Comparison of ENCODE assay signal across 14 cellular contexts in the genomic region with DNA sequence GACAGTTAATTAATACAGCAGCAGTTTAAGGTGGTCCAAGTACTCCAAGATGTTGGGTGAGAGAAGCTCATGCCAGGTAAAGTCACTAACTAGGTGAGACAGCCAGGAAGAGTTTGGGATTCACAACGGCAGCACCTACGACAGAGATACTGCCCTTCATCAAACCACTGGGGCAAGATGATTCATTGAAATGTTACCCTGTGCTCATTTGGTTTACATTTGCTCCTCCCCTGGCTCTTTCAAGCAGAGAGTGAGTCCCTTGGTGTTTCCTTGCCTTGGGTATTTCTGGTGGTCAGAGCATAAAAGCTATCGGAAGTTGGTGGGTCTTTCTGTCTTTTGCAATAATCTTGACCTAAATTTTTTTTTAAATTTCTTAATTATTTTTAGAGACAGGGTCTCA. TPM values are rescaled to one million over a fixed set of nuclear protein-coding genes. Genes with fewer than 3 reads are reported as not detected.
DNase-seq lines count a peak whose midpoint lies in the region; ATAC-seq and TF ChIP-seq lines count a peak whose summit lies in the region.
"Had no signal": no experiment of that assay in that cellular context is flagged by ENCODE, and none has a peak within 500 bp of the region (broad histone marks: within the 10 kb centered on the region; RNA-seq: fewer than 3 reads in every experiment).

No MANE protein-coding gene starts in this region.

- no peak overlapping the region; the same call in 1 of the 2 replicates for H3K27ac Mint-ChIP-seq in GM23338
- no peak overlapping the region for H3K27ac Mint-ChIP-seq in CD8-positive, alpha-beta memory T cell

- H2BK5ac ChIP-seq in mesendoderm (ENCODE audit: low read length) = no peak overlapping the region

- H3K27ac ChIP-seq in GM23338 (ENCODE audit: low read depth) = no peak overlapping the region
- H3K27ac ChIP-seq in mammary epithelial cell (ENCODE audit: insufficient read depth, low read depth, low read length) = no peak overlapping the region
- no peak overlapping the region for H3K27ac ChIP-seq in mesendoderm (ENCODE audit: low read depth, low read length)
- no peak overlapping the region for H3K27ac ChIP-seq in CD8-positive, alpha-beta memory T cell (ENCODE audit: low read depth, low read length)
- H3K27ac ChIP-seq: BLaER1 had no signal

- intact Hi-C loops in mammary epithelial cell (cut with micrococcal nuclease) = no loop called here

- peak overlapping the region; percentile 1 for H3K56ac ChIP-seq in mesendoderm (ENCODE audit: low read length)

- H3K79me1 ChIP-seq in mesendoderm (ENCODE audit: low read length) = no peaks in the 10 kb centered on the region

- no peaks in the 10 kb centered on the region for H3K9me3 ChIP-seq in mammary epithelial cell (replicated peaks; ENCODE audit: insufficient read depth, low read length)
- H3K9me3 ChIP-seq in CD8-positive, alpha-beta memory T cell (ENCODE audit: low read length) = no peaks in the 10 kb centered on the region

- no peak overlapping the region for H4K5ac ChIP-seq in mesendoderm (ENCODE audit: low read length)

- WGBS in mammary epithelial cell (ENCODE audit: low coverage, missing lambda C conversion rate) = 100% methylated on average over 3 of the region's 3 CpGs
- WGBS in mesendoderm (ENCODE audit: extremely low coverage, insufficient coverage, low lambda C conversion rate) = no CpG with 5 or more reads among the region's 3 CpGs

- peaks cover 15% of the 10 kb centered on the region for H3K9me3 Mint-ChIP-seq in GM23338
- H3K9me3 Mint-ChIP-seq in CD8-positive, alpha-beta memory T cell = peaks cover 0 to 3% (median 0%) of the 10 kb centered on the region in 5 donors

- dilution Hi-C loops in mammary epithelial cell (cut with HindIII; ENCODE audit: low sequenced_read_pairs) = no loop called here

- no peaks in the 10 kb centered on the region for H3K27me3 Mint-ChIP-seq in GM23338 (ENCODE audit: insufficient read depth, low read depth, poor library complexity)
- peaks cover 13 to 35% of the 10 kb centered on the region in 2 donors for H3K27me3 Mint-ChIP-seq in CD8-positive, alpha-beta memory T cell

- H3K9ac ChIP-seq in mammary epithelial cell (ENCODE audit: insufficient read depth, low read length) (no peak overlapping the region), mesendoderm (ENCODE audit: low read length) (no peak overlapping the region)
- H3K9ac ChIP-seq: BLaER1 had no signal

- H3K27me3 ChIP-seq in GM23338 (ENCODE audit: insufficient read depth) (no peaks in the 10 kb centered on the region), mammary epithelial cell (ENCODE audit: insufficient read depth, low read length) (no peaks in the 10 kb centered on the region), mesendoderm (ENCODE audit: insufficient read depth, low read length, poor library complexity) (no peaks in the 10 kb centered on the region)
- no peaks in the 10 kb centered on the region for H3K27me3 ChIP-seq in CD8-positive, alpha-beta memory T cell (ENCODE audit: insufficient read depth, low read length, poor library complexity, severe bottlenecking)
- H3K27me3 ChIP-seq: BLaER1 had no signal

- CTCF ChIA-PET in mammary epithelial cell (lab: Charles Lee; ENCODE audit: low non-redundant PET) = no interaction called here
- CTCF ChIA-PET in CD8-positive, alpha-beta memory T cell (lab: Charles Lee) = no interaction called here

- TF ChIP-seq CTCF in GM23338 (conservative IDR thresholded peaks at IDR 0.05; ENCODE audit: low read depth in 2 of 2) = no peak
- no peak for TF ChIP-seq CTCF in mammary epithelial cell (conservative IDR thresholded peaks at IDR 0.05 in 1 of 2, IDR thresholded peaks at IDR 0.05 in 1 of 2; ENCODE audit: extremely low read depth in 1 of 2, insufficient read depth in 1 of 2, low read depth in 1 of 2, low read length in 2 of 2)

- in situ Hi-C loops in mammary epithelial cell (cut with MboI; ENCODE audit: low sequenced_read_pairs in 2 of 2) = loop anchor here in 1 of 2 donors (5.0 kb wide), 1 partner anchor 81 kb away; no protein-coding TSS in a partner anchor

- H2AFZ ChIP-seq in GM23338 (peak overlapping the region; percentile 29; the same call in 1 of the 2 replicates), mammary epithelial cell (ENCODE audit: low read depth, low read length) (no peak overlapping the region)

- POLR2A ChIA-PET in CD8-positive, alpha-beta memory T cell (lab: Charles Lee) = no interaction called here

- no peaks in the 10 kb centered on the region for H3K79me2 ChIP-seq in GM23338 (replicated peaks; ENCODE audit: insufficient read depth)
- no peaks in the 10 kb centered on the region for H3K79me2 ChIP-seq in mammary epithelial cell (ENCODE audit: insufficient read depth, low read length)
- H3K79me2 ChIP-seq in mesendoderm (ENCODE audit: control insufficient read depth, insufficient read depth, low read length) = no peaks in the 10 kb centered on the region

- H3K36me3 ChIP-seq in GM23338 (ENCODE audit: insufficient read depth) (no peaks in the 10 kb centered on the region), mammary epithelial cell (ENCODE audit: insufficient read depth, low read length) (no peaks in the 10 kb centered on the region), mesendoderm (ENCODE audit: control insufficient read depth, insufficient read depth, low read length) (no peaks in the 10 kb centered on the region)
- no peaks in the 10 kb centered on the region for H3K36me3 ChIP-seq in CD8-positive, alpha-beta memory T cell (ENCODE audit: insufficient read depth, low read length)
- H3K36me3 ChIP-seq: BLaER1 had no signal

- H3K4me3 ChIP-seq in GM23338 (no peak overlapping the region), mammary epithelial cell (replicated peaks in 1 of 3; ENCODE audit: insufficient read depth in 1 of 3, low read depth in 2 of 3, low read length in 3 of 3) (no peak overlapping the region), mesendoderm (ENCODE audit: low read length) (no peak overlapping the region)
- no peak overlapping the region for H3K4me3 ChIP-seq in CD8-positive, alpha-beta memory T cell (ENCODE audit: low read length)
- H3K4me3 ChIP-seq: BLaER1 had no signal

- no peak overlapping the region for H2AK5ac ChIP-seq in mesendoderm (ENCODE audit: low read length)

- H3K4me3 Mint-ChIP-seq in GM23338 = no peak overlapping the region
- no peak overlapping the region for H3K4me3 Mint-ChIP-seq in CD8-positive, alpha-beta memory T cell
- H3K4me3 Mint-ChIP-seq: H9 had no signal

- no peak overlapping the region for H3K18ac ChIP-seq in mesendoderm (ENCODE audit: low read length)

- peaks cover 26% of the 10 kb centered on the region for H3K4me1 ChIP-seq in GM23338 (ENCODE audit: insufficient read depth)
- no peaks in the 10 kb centered on the region for H3K4me1 ChIP-seq in mammary epithelial cell (ENCODE audit: insufficient read depth, low read length)
- H3K4me1 ChIP-seq in mesendoderm (ENCODE audit: control insufficient read depth, low read depth, low read length) = peaks cover 7% of the 10 kb centered on the region
- H3K4me1 ChIP-seq in CD8-positive, alpha-beta memory T cell (ENCODE audit: insufficient read depth, low read length) = no peaks in the 10 kb centered on the region

- H3K4me2 ChIP-seq in GM23338 (no peak overlapping the region), mammary epithelial cell (ENCODE audit: insufficient read depth, low read depth, low read length) (no peak overlapping the region), mesendoderm (ENCODE audit: low read length) (no peak overlapping the region)
- H3K4me2 ChIP-seq: BLaER1 had no signal

- no peaks in the 10 kb centered on the region; the same call in 1 of the 2 replicates for H3F3A ChIP-seq in GM23338 (replicated peaks; ENCODE audit: low read depth)

- peaks cover 29% of the 10 kb centered on the region for H3K4me1 Mint-ChIP-seq in GM23338
- H3K4me1 Mint-ChIP-seq in CD8-positive, alpha-beta memory T cell = no peaks in the 10 kb centered on the region

- no peak overlapping the region for H4K8ac ChIP-seq in mesendoderm (ENCODE audit: low read depth, low read length)

- H3K23ac ChIP-seq in mesendoderm (ENCODE audit: low read length) = no peak overlapping the region

- no peak overlapping the region for H2BK120ac ChIP-seq in mesendoderm (ENCODE audit: low read depth, low read length)

- H2BK15ac ChIP-seq in mesendoderm (replicated peaks; ENCODE audit: low read depth) = no peak overlapping the region

- H3K36me3 Mint-ChIP-seq in GM23338 (ENCODE audit: low read depth) = peaks cover 5% of the 10 kb centered on the region
- H3K36me3 Mint-ChIP-seq in CD8-positive, alpha-beta memory T cell = peaks cover 0 to 7% (median 2%) of the 10 kb centered on the region in 3 donors

- H4K20me1 ChIP-seq in GM23338 (replicated peaks; ENCODE audit: insufficient read depth) = no peaks in the 10 kb centered on the region
- no peaks in the 10 kb centered on the region for H4K20me1 ChIP-seq in mammary epithelial cell (ENCODE audit: insufficient read depth, low read length)
- H4K20me1 ChIP-seq: BLaER1 had no signal

- no peak for ATAC-seq in GM23338

- no peaks in the 10 kb centered on the region; the same call in 1 of the 2 replicates for H3K9me2 ChIP-seq in GM23338 (ENCODE audit: insufficient read depth)

- BruUV-seq in mammary epithelial cell (replicated peaks; lab: Mats Ljungman, UMichigan) = no TSS peak

- DNase-seq in GM23338 (ENCODE audit: low spot score) (no peak), NCI-H226 (peak; percentile 66), mammary epithelial cell (peak; percentile 35), mesendoderm (no peak), NCI-H1092 (lab: John Stamatoyannopoulos, UW) (no peak), ureter (ENCODE audit: low spot score) (no peak)
- no peak for DNase-seq in CD8-positive, alpha-beta memory T cell
- DNase-seq: DMS 273 treated with DMSO at 0.1 percent for 48 hours; H9; NCI-H2107; NCI-H69; NK-92 treated with Interleukin-12 subunit alpha and Interleukin-12 subunit beta, amount 100 ng/mL, for 24 hours; Right ventricle myocardium superior had no signal

- no peak overlapping the region for H3K4ac ChIP-seq in mesendoderm (ENCODE audit: low read depth, low read length)

TF ChIP-seq in GM23338, 12 proteins besides CTCF, POLR2A, EP300 and RAD21 (continues in another document):
- TF ChIP-seq ZNF331 (CRISPR knock-in tag; IDR thresholded peaks at IDR 0.05; ENCODE audit: low read depth) = no peak

RNA-seq across cellular contexts. Expression of a gene that starts 19.9 kb away (rescaled TPM):
- 7.5 and 12.0 TPM in 2 replicates for total RNA-seq in GM23338 (2014; rRNA removed; shearing (Covaris generic))
- polyA plus RNA-seq in GM23338 (2016; fragmentation: Nextera tagmentation; extraction: Ambion mirVana) (5.0 and 5.6 TPM in 2 replicates), mammary epithelial cell (22.9 TPM)
- total RNA-seq in mammary epithelial cell (10 to 100 TPM; 19.3 to 26.8 TPM), ureter (67.4 TPM)
- polyA minus RNA-seq in mammary epithelial cell = 79.3 TPM
- polyA plus RNA-seq in mesendoderm (2013, experiment 1 of 2) = 2.6 TPM
- 2.6 TPM for polyA plus RNA-seq in mesendoderm (2013, experiment 2 of 2)
- total RNA-seq in CD8-positive, alpha-beta memory T cell = 10 to 100 TPM; 14.3 to 17.6 TPM
- polyA plus RNA-seq in CD8-positive, alpha-beta memory T cell = 4.4 TPM

Comparison
In these comparisons a context has a peak if more than half of its experiments do, and no peak if none do; other contexts are left out.
1. DNase-seq: peak in NCI-H226 (single experiment) and mammary epithelial cell (single experiment); none in GM23338 (single experiment), mesendoderm (single experiment), CD8-positive, alpha-beta memory T cell (0 of 5), NCI-H1092 (single experiment) and ureter (single experiment).